In genomic region chr22:24289781-24290181, GRCh38 we compare ENCODE assay signal across 13 cellular contexts. TPM values are rescaled to one million over a fixed set of nuclear protein-coding genes. Genes with fewer than 3 reads are reported as not detected.
DNase-seq lines count a peak whose midpoint lies in the region; ATAC-seq and TF ChIP-seq lines count a peak whose summit lies in the region.
"Had no signal": no experiment of that assay in that cellular context is flagged by ENCODE, and none has a peak within 500 bp of the region (broad histone marks: within the 10 kb centered on the region; RNA-seq: fewer than 3 reads in every experiment).

No MANE protein-coding gene starts in this region.

- no peak for TF ChIP-seq CTCF in coronary artery (IDR thresholded peaks at IDR 0.05)
- TF ChIP-seq CTCF in vagina (IDR thresholded peaks at IDR 0.05) = no peak

- WGBS in mesodermal cell (ENCODE audit: insufficient coverage in 2 of 2), 2 experiments = 73 to 89% methylated on average over 3 of the region's 4 CpGs

- H3K27ac ChIP-seq in coronary artery = peak overlapping the region; percentile 61 to 87
- H3K27ac ChIP-seq in mesodermal cell (ENCODE audit: low read depth, low read length, severe bottlenecking) = peak overlapping the region; percentile 67
- H3K27ac ChIP-seq in vagina = peak overlapping the region; percentile 61

- H3K9me3 ChIP-seq in mesodermal cell (ENCODE audit: control insufficient read depth, low read length) (no peaks in the 10 kb centered on the region), vagina (no peaks in the 10 kb centered on the region)

- H3K27me3 ChIP-seq in vagina = no peaks in the 10 kb centered on the region

- no peak for TF ChIP-seq POLR2A in vagina (IDR thresholded peaks at IDR 0.05)

- intact Hi-C loops in vagina (cut with DNase I) = no loop called here

- DNase-seq in NCI-H82 (lab: John Stamatoyannopoulos, UW) (peak; percentile 22), NCI-H82 treated with DMSO at 0.1 percent for 48 hours (lab: John Stamatoyannopoulos, UW; ENCODE audit: unreplicated experiment) (no peak), coronary artery (ENCODE audit: low spot score) (no peak), vagina (ENCODE audit: extremely low spot score in 2 of 2) (no peak), DMS 273 treated with DMSO at 0.1 percent for 48 hours (lab: John Stamatoyannopoulos, UW) (no peak), medulla oblongata (ENCODE audit: extremely low spot score) (no peak)
- DNase-seq: 8988T; activated naive CD8-positive, alpha-beta T cell treated with anti-CD3 and anti-CD28 coated beads, Interleukin-2, amount 10 ng/mL, durations not matched to agents 7 days and 5 days; NCI-H187; stimulated activated CD4-positive, alpha-beta T cell treated with anti-CD3 and anti-CD28 coated beads, Interleukin-1b, Interleukin-23, amount 100 ng/mL, for 48 hours; T-helper 9 cell had no signal

- H3K4me3 ChIP-seq in coronary artery = peak overlapping the region; percentile 20
- no peak overlapping the region for H3K4me3 ChIP-seq in mesodermal cell (ENCODE audit: extremely low read depth, insufficient read depth, low read length, poor library complexity, severe bottlenecking)
- no peak overlapping the region for H3K4me3 ChIP-seq in vagina

- H3K4me1 ChIP-seq in mesodermal cell (ENCODE audit: control insufficient read depth, insufficient read depth, low read length, poor library complexity, severe bottlenecking) (peaks cover 44% of the 10 kb centered on the region), vagina (peaks cover 67% of the 10 kb centered on the region)

- H3K36me3 ChIP-seq in mesodermal cell (ENCODE audit: control insufficient read depth, insufficient read depth, low read length) = peaks cover 5% of the 10 kb centered on the region
- H3K36me3 ChIP-seq in vagina = no peaks in the 10 kb centered on the region

- ATAC-seq in HG03097 (IDR thresholded peaks at IDR 0.05; ENCODE audit: low FRiP score, unreplicated experiment) = no peak

RNA-seq across cellular contexts. Expression of gene SPECC1L, which starts 19.1 kb away (rescaled TPM):
- polyA plus RNA-seq in mesodermal cell (2013, experiment 1 of 2) = 32.1 TPM
- polyA plus RNA-seq in mesodermal cell (2013, experiment 2 of 2) = 34.2 TPM
- total RNA-seq in vagina = 38.8 TPM

RNA-seq across cellular contexts. Expression of gene GGT5, which starts 44.9 kb away (rescaled TPM):
- polyA plus RNA-seq in mesodermal cell (2013, experiment 1 of 2) = 8.8 TPM
- polyA plus RNA-seq in mesodermal cell (2013, experiment 2 of 2) = 7.4 TPM
- 61.4 TPM for total RNA-seq in vagina
